In the genomic region with DNA sequence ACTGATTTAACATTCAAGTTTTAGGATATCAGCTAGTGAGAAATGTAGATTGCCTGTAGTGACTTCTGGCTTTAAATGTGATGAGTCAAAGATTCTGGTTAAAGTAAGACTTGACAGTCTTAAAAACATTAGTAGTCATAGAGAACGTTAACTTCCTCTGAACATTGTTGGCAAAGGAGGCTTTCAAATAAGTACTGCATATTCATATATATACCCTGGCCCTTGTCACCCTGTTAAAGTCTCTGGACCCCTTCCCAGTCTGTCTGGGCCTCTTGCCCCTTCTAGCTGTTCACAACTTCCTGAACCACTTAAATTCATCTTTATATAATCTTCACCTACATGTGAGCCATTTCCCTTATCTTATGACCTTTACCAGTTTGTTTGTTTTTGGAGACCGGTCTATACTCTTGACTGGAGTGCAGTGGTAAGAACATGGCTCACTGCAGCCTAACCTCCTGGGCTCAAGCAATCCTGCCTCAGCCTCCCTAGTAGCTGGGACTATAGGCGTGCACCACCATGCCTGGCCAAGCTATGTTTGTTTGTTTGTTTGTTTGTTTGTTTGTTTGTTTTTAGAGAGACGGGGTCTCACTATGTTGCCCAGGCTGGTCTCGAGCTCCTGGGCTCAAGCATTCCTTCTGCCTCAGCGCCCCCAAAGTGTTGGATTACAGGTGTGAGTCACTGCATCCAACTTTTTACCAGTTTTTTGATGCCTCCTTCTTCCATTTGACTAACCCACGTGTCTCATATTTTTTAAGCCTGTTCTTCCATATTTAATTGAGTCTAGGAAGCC, we compare ENCODE assay signal across 13 cellular contexts.
DNase-seq lines count a peak whose midpoint lies in the region; ATAC-seq and TF ChIP-seq lines count a peak whose summit lies in the region.
"Had no signal": no experiment of that assay in that cellular context is flagged by ENCODE, and none has a peak within 500 bp of the region (broad histone marks: within the 10 kb centered on the region; RNA-seq: fewer than 3 reads in every experiment).

No MANE protein-coding gene starts in this region.

- H3K27ac Mint-ChIP-seq in activated naive CD4-positive, alpha-beta T cell treated with anti-CD3 and anti-CD28 coated beads for 36 hours: peak overlapping the region; percentile 32
- H3K27ac Mint-ChIP-seq: stimulated activated naive B cell treated with anti-CD40 and anti-IgM and Interleukin-4, amounts not matched to agents 10 μg/mL and 1 μg/mL and 100 μg/mL, for 72 hours had no signal

- TF ChIP-seq POLR2A in suprapubic skin (IDR thresholded peaks at IDR 0.05): no peak

- H3K27me3 Mint-ChIP-seq in activated naive CD4-positive, alpha-beta T cell treated with anti-CD3 and anti-CD28 coated beads for 36 hours (ENCODE audit: low read depth): no peaks in the 10 kb centered on the region
- H3K27me3 Mint-ChIP-seq: stimulated activated naive B cell treated with anti-CD40 and anti-IgM and Interleukin-4, amounts not matched to agents 10 μg/mL and 1 μg/mL and 100 μg/mL, for 72 hours had no signal

- H4K20me1 ChIP-seq in MM.1S (ENCODE audit: insufficient read depth, low read length): no peaks in the 10 kb centered on the region

- no peak overlapping the region for H3K9ac ChIP-seq in MM.1S (ENCODE audit: low read length)

- H3F3A ChIP-seq in MM.1S (ENCODE audit: insufficient read depth, low read length): peaks cover 15% of the 10 kb centered on the region

- no peak overlapping the region for H3K4me3 Mint-ChIP-seq in activated naive CD4-positive, alpha-beta T cell treated with anti-CD3 and anti-CD28 coated beads for 36 hours
- H3K4me3 Mint-ChIP-seq: stimulated activated naive B cell treated with anti-CD40 and anti-IgM and Interleukin-4, amounts not matched to agents 10 μg/mL and 1 μg/mL and 100 μg/mL, for 72 hours had no signal

- H3K4me1 ChIP-seq in suprapubic skin (peaks cover 18% of the 10 kb centered on the region), MM.1S (ENCODE audit: low read length) (peaks cover 22% of the 10 kb centered on the region)

- TF ChIP-seq CTCF in suprapubic skin (IDR thresholded peaks at IDR 0.05): no peak
- TF ChIP-seq CTCF in MM.1S (IDR thresholded peaks at IDR 0.05; ENCODE audit: low read length): no peak

- no peak overlapping the region for H3K4me3 ChIP-seq in suprapubic skin
- no peak overlapping the region for H3K4me3 ChIP-seq in MM.1S (ENCODE audit: low read length)
- H3K4me3 ChIP-seq: skin epidermis had no signal

- no peak overlapping the region for H2AFZ ChIP-seq in MM.1S (ENCODE audit: low read length)

- WGBS in suprapubic skin: 82% methylated on average over 7 of the region's 7 CpGs

- CTCF ChIA-PET in activated naive CD4-positive, alpha-beta T cell treated with anti-CD3 and anti-CD28 coated beads for 36 hours (lab: Charles Lee): interaction anchor here (0.6 to 3.3 kb wide), 3 partner anchors 17 to 176 kb away, joined by 3 to 16 read pairs (median 3); no protein-coding TSS in a partner anchor

- H3K36me3 ChIP-seq in suprapubic skin (peaks cover 68% of the 10 kb centered on the region), MM.1S (replicated peaks; ENCODE audit: insufficient read depth, low read length) (0 out of 2 replicates have a peak, but pooled peaks cover 2% of the 10 kb centered on the region)
- H3K36me3 ChIP-seq: BE2C had no signal

- no peak overlapping the region for H3K4me2 ChIP-seq in MM.1S (ENCODE audit: low read depth, low read length)

- peaks cover 15% of the 10 kb centered on the region for H3K36me3 Mint-ChIP-seq in activated naive CD4-positive, alpha-beta T cell treated with anti-CD3 and anti-CD28 coated beads for 36 hours (ENCODE audit: low read depth)

- peaks cover 8% of the 10 kb centered on the region for H3K79me2 ChIP-seq in MM.1S (ENCODE audit: low read length)

- ATAC-seq in GM21825 (IDR thresholded peaks at IDR 0.05; ENCODE audit: unreplicated experiment): no peak
- ATAC-seq: stimulated activated naive B cell treated with anti-CD40 and anti-IgM and Interleukin-4, amounts not matched to agents 10 μg/mL and 1 μg/mL and 100 μg/mL, for 72 hours had no signal

- H3K4me1 Mint-ChIP-seq in activated naive CD4-positive, alpha-beta T cell treated with anti-CD3 and anti-CD28 coated beads for 36 hours (ENCODE audit: low read depth): peaks cover 3% of the 10 kb centered on the region

- H3K9me2 ChIP-seq in MM.1S (replicated peaks; ENCODE audit: insufficient read depth, low read length): no peaks in the 10 kb centered on the region

- H3K9me3 ChIP-seq in suprapubic skin (no peaks in the 10 kb centered on the region), MM.1S (replicated peaks; ENCODE audit: insufficient read depth, low read length) (no peaks in the 10 kb centered on the region)
- H3K9me3 ChIP-seq: BE2C had no signal

- H3K27ac ChIP-seq in angular gyrus (ENCODE audit: low read depth, low read length) (peak overlapping the region; percentile 99), suprapubic skin (peak overlapping the region; percentile 38), MM.1S (ENCODE audit: low read length) (no peak overlapping the region)

- H3K27me3 ChIP-seq in suprapubic skin: no peaks in the 10 kb centered on the region
- H3K27me3 ChIP-seq in MM.1S (replicated peaks; ENCODE audit: insufficient read depth, low read length): no peaks in the 10 kb centered on the region
- H3K27me3 ChIP-seq: BE2C had no signal

- no peaks in the 10 kb centered on the region for H3K9me3 Mint-ChIP-seq in activated naive CD4-positive, alpha-beta T cell treated with anti-CD3 and anti-CD28 coated beads for 36 hours
- H3K9me3 Mint-ChIP-seq: stimulated activated naive B cell treated with anti-CD40 and anti-IgM and Interleukin-4, amounts not matched to agents 10 μg/mL and 1 μg/mL and 100 μg/mL, for 72 hours had no signal

- TF ChIP-seq EP300 in suprapubic skin (IDR thresholded peaks at IDR 0.05): no peak

- DNase-seq in activated naive CD4-positive, alpha-beta T cell treated with anti-CD3 and anti-CD28 coated beads for 36 hours: peak; percentile 11
- no peak for DNase-seq in activated naive CD4-positive, alpha-beta T cell (lab: John Stamatoyannopoulos, UW)
- DNase-seq in iris pigment epithelial cell (ENCODE audit: low read depth) (peak; percentile 78), suprapubic skin (ENCODE audit: low spot score in 2 of 2) (no peak), MM.1S (no peak), NCI-H2196 (lab: John Stamatoyannopoulos, UW; ENCODE audit: unreplicated experiment) (no peak)
- DNase-seq: BE2C; NCI-H446; stimulated activated naive B cell treated with anti-CD40 and anti-IgM and Interleukin-4, amounts not matched to agents 10 μg/mL and 1 μg/mL and 100 μg/mL, for 72 hours; T-helper 1 cell had no signal

- intact Hi-C loops in activated naive CD4-positive, alpha-beta T cell treated with anti-CD3 and anti-CD28 coated beads for 36 hours (cut with micrococcal nuclease): loop anchor here (5.0 kb wide), 1 partner anchor 103 kb away; no protein-coding TSS in a partner anchor

Comparison
In these comparisons a context has a peak if more than half of its experiments do, and no peak if none do; other contexts are left out.
1. DNase-seq: peak in activated naive CD4-positive, alpha-beta T cell treated with anti-CD3 and anti-CD28 coated beads for 36 hours (single experiment) and iris pigment epithelial cell (single experiment); none in activated naive CD4-positive, alpha-beta T cell (0 of 4), suprapubic skin (0 of 2), MM.1S (single experiment) and NCI-H2196 (single experiment).